Comparison of ENCODE assay signal across 8 cellular contexts in the genomic region with DNA sequence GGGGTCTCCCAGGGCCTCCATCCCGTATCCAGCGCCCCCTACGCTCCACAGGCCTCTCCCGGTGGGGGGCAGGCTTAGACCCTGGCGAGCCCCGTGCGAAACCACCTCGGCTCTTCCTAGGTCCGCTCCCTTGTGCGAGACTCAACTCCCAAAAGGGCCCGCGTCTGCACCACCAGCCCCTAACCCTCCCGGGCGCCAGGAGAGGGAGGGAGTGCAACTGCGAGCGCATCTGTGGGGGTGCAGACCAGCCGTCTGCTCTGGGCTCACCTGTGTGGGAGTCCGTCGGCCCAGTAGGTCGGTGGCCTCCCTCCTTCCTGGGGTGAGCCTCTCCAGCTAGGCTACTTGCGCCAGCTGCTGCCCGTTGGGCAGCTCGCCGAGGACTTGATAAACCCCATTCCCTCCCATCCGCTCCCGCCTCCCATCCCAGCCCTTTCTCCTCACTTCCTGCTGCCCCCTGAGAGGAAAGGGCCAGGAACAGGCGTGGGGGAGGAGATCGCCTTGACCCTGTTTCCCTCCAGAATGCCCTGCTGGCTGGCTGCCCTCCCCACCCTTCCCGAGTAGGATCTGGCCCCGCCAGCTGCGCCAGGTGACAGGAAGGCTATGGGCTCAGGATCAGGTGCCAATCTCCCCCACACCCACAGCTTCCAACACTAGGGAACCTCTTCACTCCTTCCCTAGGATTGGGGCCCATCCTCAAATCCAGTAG. TPM values are rescaled to one million over a fixed set of nuclear protein-coding genes. Genes with fewer than 3 reads are reported as not detected.
DNase-seq lines count a peak whose midpoint lies in the region; ATAC-seq and TF ChIP-seq lines count a peak whose summit lies in the region.

A gene with protein sequence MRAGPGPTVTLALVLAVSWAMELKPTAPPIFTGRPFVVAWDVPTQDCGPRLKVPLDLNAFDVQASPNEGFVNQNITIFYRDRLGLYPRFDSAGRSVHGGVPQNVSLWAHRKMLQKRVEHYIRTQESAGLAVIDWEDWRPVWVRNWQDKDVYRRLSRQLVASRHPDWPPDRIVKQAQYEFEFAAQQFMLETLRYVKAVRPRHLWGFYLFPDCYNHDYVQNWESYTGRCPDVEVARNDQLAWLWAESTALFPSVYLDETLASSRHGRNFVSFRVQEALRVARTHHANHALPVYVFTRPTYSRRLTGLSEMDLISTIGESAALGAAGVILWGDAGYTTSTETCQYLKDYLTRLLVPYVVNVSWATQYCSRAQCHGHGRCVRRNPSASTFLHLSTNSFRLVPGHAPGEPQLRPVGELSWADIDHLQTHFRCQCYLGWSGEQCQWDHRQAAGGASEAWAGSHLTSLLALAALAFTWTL (minus strand): TSS at position 360 of the 706 bp plus-strand sequence. CDS start 2,256 bp downstream, outside the sequence.

- H3K4me3 ChIP-seq in GM12864 (ENCODE audit: low read depth, low read length): peak within 1 kb of the TSS; percentile 61
- H3K4me3 ChIP-seq in Panc1 (ENCODE audit: low read depth in 2 of 2, low read length in 2 of 2): peak within 1 kb of the TSS; percentile 82 to 93
- peak within 1 kb of the TSS; percentile 92 for H3K4me3 ChIP-seq in epithelial cell of esophagus (ENCODE audit: low read length)

- H3K36me3 Mint-ChIP-seq in natural killer cell: no peaks in the 10 kb centered on the region

- no peaks in the 10 kb centered on the region for H3K27me3 ChIP-seq in Panc1 (ENCODE audit: control insufficient read depth, insufficient read depth, low read length)

- POLR2A ChIA-PET in Panc1 (lab: Charles Lee): no interaction called here

- H3K9me3 Mint-ChIP-seq in natural killer cell: no peaks in the 10 kb centered on the region

- H3K4me3 Mint-ChIP-seq in natural killer cell: peak within 1 kb of the TSS; percentile 85

- H3K4me1 Mint-ChIP-seq in natural killer cell: peaks cover 12 to 49% of the 10 kb centered on the region in 2 donors

- no peak for ATAC-seq in Panc1
- ATAC-seq in natural killer cell: no peak
- ATAC-seq in HG02840 (IDR thresholded peaks at IDR 0.05; ENCODE audit: low FRiP score, unreplicated experiment): no peak
- ATAC-seq in HG02981 (IDR thresholded peaks at IDR 0.05; ENCODE audit: unreplicated experiment): no peak

- CTCF ChIA-PET in Panc1 (lab: Charles Lee): no interaction called here

- DNase-seq in GM12864 (ENCODE audit: low read depth) (no peak), Panc1 (ENCODE audit: low read depth, low spot score) (no peak), epithelial cell of esophagus (ENCODE audit: low read depth) (no peak), natural killer cell (no peak), CD1c-positive myeloid dendritic cell (ENCODE audit: extremely low spot score) (no peak)
- no peak for DNase-seq in activated CD4-positive, alpha-beta T cell treated with anti-CD3 and anti-CD28 coated beads for 48 hours

- H3K9me3 ChIP-seq in Panc1 (ENCODE audit: control insufficient read depth, insufficient read depth, low read depth, low read length): no peaks in the 10 kb centered on the region

- H3K4me1 ChIP-seq in Panc1 (ENCODE audit: control insufficient read depth, insufficient read depth, low read length): peaks cover 30% of the 10 kb centered on the region

- in situ Hi-C loops in Panc1 (cut with HindIII; ENCODE audit: low pct_unique_long_range_greater_than_20kb, low sequenced_read_pairs): no loop called here

- BruUV-seq in Panc1 (replicated peaks; lab: Mats Ljungman, UMichigan): no TSS peak

- intact Hi-C loops in Panc1 (cut with micrococcal nuclease; ENCODE audit: unreplicated experiment): no loop called here
- intact Hi-C loops in natural killer cell (cut with micrococcal nuclease): no loop called here

- H3K27ac Mint-ChIP-seq in natural killer cell: peak within 1 kb of the TSS; percentile 74 to 87

- TF ChIP-seq CTCF in GM12864 (IDR thresholded peaks at IDR 0.05; ENCODE audit: low read depth, low read length, missing control alignments) (no peak), Panc1 (IDR thresholded peaks at IDR 0.05) (no peak), epithelial cell of esophagus (IDR thresholded peaks at IDR 0.05; ENCODE audit: insufficient read depth, low read depth, low read length, missing control alignments) (no peak), natural killer cell (IDR thresholded peaks at IDR 0.05) (no peak)

- H3K27me3 Mint-ChIP-seq in natural killer cell (ENCODE audit: low read depth in 2 of 2): no peaks in the 10 kb centered on the region

- peak within 1 kb of the TSS; percentile 92 for H3K27ac ChIP-seq in Panc1 (ENCODE audit: low read length)

- H3K36me3 ChIP-seq in Panc1 (ENCODE audit: control insufficient read depth, insufficient read depth, low read length): peaks cover 3% of the 10 kb centered on the region; the same call in 1 of the 2 replicates

RNA-seq across cellular contexts. Expression of the gene that starts here (rescaled TPM):
- total RNA-seq in Panc1 (2021; ENCODE audit: unreplicated experiment): 41.5 TPM
- polyA plus RNA-seq in Panc1 (2012; ENCODE audit: insufficient read length): 53.8 TPM
- 1 to 10 TPM; 1.2 to 3.7 (median 3.1) TPM for total RNA-seq in natural killer cell
